In the genomic region with DNA sequence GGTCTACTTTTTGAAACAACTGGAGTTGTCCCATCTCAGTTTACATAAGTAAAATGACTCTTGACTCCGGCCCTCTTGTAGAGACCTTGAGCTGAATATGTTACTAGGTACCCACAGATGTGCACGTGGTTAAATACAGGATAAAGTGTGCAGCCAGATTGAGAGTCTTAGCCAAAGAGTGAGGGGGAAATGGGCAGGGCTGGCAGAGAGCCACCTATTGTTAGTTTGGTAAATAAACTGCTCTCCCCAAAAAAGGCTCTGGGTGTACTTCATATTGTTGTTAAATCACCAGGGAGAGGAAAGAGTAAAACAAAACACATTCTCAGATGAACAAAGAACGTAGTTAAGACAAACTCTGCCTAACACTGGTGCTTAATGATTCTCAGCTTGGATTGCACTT, we compare ENCODE assay signal across 15 cellular contexts. TPM values are rescaled to one million over a fixed set of nuclear protein-coding genes. Genes with fewer than 3 reads are reported as not detected.
DNase-seq lines count a peak whose midpoint lies in the region; ATAC-seq and TF ChIP-seq lines count a peak whose summit lies in the region.
"Had no signal": no experiment of that assay in that cellular context is flagged by ENCODE, and none has a peak within 500 bp of the region (broad histone marks: within the 10 kb centered on the region; RNA-seq: fewer than 3 reads in every experiment).

No MANE protein-coding gene starts in this region.

- DNase-seq in NCI-H69 (lab: John Stamatoyannopoulos, UW) (peak; percentile 84), fibroblast of pulmonary artery (ENCODE audit: low read depth) (peak; percentile 41), renal cortical epithelial cell (ENCODE audit: low read depth) (peak; percentile 68), NCI-H128 (lab: John Stamatoyannopoulos, UW; ENCODE audit: unreplicated experiment) (no peak), DMS 273 treated with DMSO at 0.1 percent for 48 hours (lab: John Stamatoyannopoulos, UW) (no peak)
- DNase-seq: activated CD8-positive, alpha-beta T cell treated with anti-CD3 and anti-CD28 coated beads, Interleukin-2, amount 10 ng/mL, durations not matched to agents 7 days and 5 days; C1 segment of cervical spinal cord; hippocampal formation; NCI-H1694; stimulated activated CD4-positive, alpha-beta T cell treated with anti-CD3 and anti-CD28 coated beads, Interleukin-2, amount 100 ng/mL, for 48 hours had no signal

- no peak overlapping the region for H3K27ac ChIP-seq in KMS-11
- H3K27ac ChIP-seq: SK-N-MC had no signal

- no peak overlapping the region for H3K9ac ChIP-seq in KMS-11

- peak overlapping the region; percentile 48 for H3K4me2 ChIP-seq in KMS-11

- H3K4me3 ChIP-seq in KMS-11 (IDR thresholded peaks at IDR 0.05; ENCODE audit: insufficient read depth, low read depth, low read length) (no peak overlapping the region), fibroblast of pulmonary artery (replicated peaks; ENCODE audit: low read depth, low read length) (no peak overlapping the region)
- H3K4me3 ChIP-seq: SK-N-MC had no signal

- TF ChIP-seq CTCF in KMS-11 (conservative IDR thresholded peaks at IDR 0.05; ENCODE audit: low read depth, low read length) = no peak
- TF ChIP-seq CTCF in fibroblast of pulmonary artery (IDR thresholded peaks at IDR 0.05; ENCODE audit: low read length, missing control alignments) = no peak

- no peak for ATAC-seq in GM18867 (IDR thresholded peaks at IDR 0.05; ENCODE audit: unreplicated experiment)
- ATAC-seq: activated CD8-positive, alpha-beta T cell treated with anti-CD3 and anti-CD28 coated beads, Interleukin-2, amount 10 ng/mL, durations not matched to agents 7 days and 5 days; natural killer cell treated with Interleukin-12 subunit alpha and Interleukin-12 subunit beta and Interleukin-15 and Interleukin-18, amount 100 ng/mL, for 72 hours had no signal

- peaks cover 46% of the 10 kb centered on the region for H3K4me1 ChIP-seq in KMS-11 (ENCODE audit: low read depth, poor library complexity, severe bottlenecking)

- H2AFZ ChIP-seq in KMS-11 (ENCODE audit: low read depth) = peak overlapping the region; percentile 30; the same call in 1 of the 2 replicates

- H4K20me1 ChIP-seq in KMS-11 (ENCODE audit: insufficient read depth) = no peaks in the 10 kb centered on the region

- no peaks in the 10 kb centered on the region for H3K27me3 ChIP-seq in KMS-11 (ENCODE audit: insufficient read depth, low read depth)

- no peaks in the 10 kb centered on the region for H3K36me3 ChIP-seq in KMS-11 (ENCODE audit: insufficient read depth)

- no peaks in the 10 kb centered on the region for H3K79me2 ChIP-seq in KMS-11 (ENCODE audit: insufficient read depth, low read depth)

RNA-seq across cellular contexts. Expression of gene G6PC1, which starts 20.3 kb away (rescaled TPM):
- not detected in 2 replicates for total RNA-seq in renal cortical epithelial cell
- total RNA-seq: activated CD8-positive, alpha-beta T cell treated with anti-CD3 and anti-CD28 coated beads, Interleukin-2, amount 10 ng/mL, durations not matched to agents 7 days and 5 days; epithelial cell of proximal tubule; natural killer cell treated with Interleukin-12 subunit alpha and Interleukin-12 subunit beta and Interleukin-15 and Interleukin-18, amount 100 ng/mL, for 72 hours had no signal

RNA-seq across cellular contexts. Expression of gene AARSD1, which starts 43.3 kb away (rescaled TPM):
- 18.4 and 19.4 TPM in 2 replicates for total RNA-seq in renal cortical epithelial cell

RNA-seq across cellular contexts. Expression of gene PTGES3L, which starts 59.0 kb away (rescaled TPM):
- total RNA-seq in renal cortical epithelial cell = 0.20 and 2.4 TPM in 2 replicates

RNA-seq across cellular contexts. Expression of gene RUNDC1, which starts 59.4 kb away (rescaled TPM):
- 10.4 and 20.5 TPM in 2 replicates for total RNA-seq in renal cortical epithelial cell

Comparison
In these comparisons a context has a peak if more than half of its experiments do, and no peak if none do; other contexts are left out.
1. DNase-seq: peak in NCI-H69 (single experiment), fibroblast of pulmonary artery (single experiment) and renal cortical epithelial cell (single experiment); none in NCI-H128 (single experiment) and DMS 273 treated with DMSO at 0.1 percent for 48 hours (single experiment).